Comparison of ENCODE assay signal across 9 cellular contexts in the genomic region with DNA sequence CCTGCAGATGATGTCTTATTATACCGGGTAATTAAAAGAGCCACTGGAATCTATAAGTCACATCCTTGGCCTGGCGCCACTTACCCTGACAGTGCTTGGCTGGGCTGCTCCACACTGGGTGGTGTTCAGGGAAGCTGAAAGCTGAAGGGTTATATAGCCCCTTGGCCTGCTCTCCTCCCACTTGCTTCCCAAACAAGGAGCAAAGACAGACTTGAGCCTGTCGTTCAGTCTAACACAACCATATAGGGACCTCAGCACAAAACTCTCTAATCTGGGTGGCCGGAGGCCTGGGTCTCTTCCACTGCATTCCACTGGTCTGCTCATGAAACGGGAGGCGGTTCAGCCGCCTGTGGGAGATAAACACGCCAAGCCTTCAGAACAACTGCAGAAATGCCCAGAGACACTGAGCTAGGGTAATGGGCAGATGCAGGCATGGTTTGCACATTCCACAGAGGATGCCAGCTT. TPM values are rescaled to one million over a fixed set of nuclear protein-coding genes. Genes with fewer than 3 reads are reported as not detected.
A peak's percentile ranks its signal among the peaks of the same experiment; 100 is the strongest.
DNase-seq lines count a peak whose midpoint lies in the region; FAIRE-seq and TF ChIP-seq lines count a peak whose summit lies in the region.
"Had no signal": no experiment of that assay in that cellular context is flagged by ENCODE, and none has a peak within 500 bp of the region (broad histone marks: within the 10 kb centered on the region; RNA-seq: fewer than 3 reads in every experiment).

Gene ACTA2, minus strand, starts transcription at position 127 of the 465 bp plus-strand sequence. CDS start 3,843 bp downstream, outside the sequence.

- H3K36me3 ChIP-seq in kidney (ENCODE audit: control insufficient read depth in 1 of 2, insufficient read depth in 2 of 2, low read length in 2 of 2) (no peaks in the 10 kb centered on the region), smooth muscle cell (ENCODE audit: low read depth) (no peaks in the 10 kb centered on the region)

- H3K79me2 ChIP-seq in smooth muscle cell (ENCODE audit: low read depth), result peaks cover 41% of the 10 kb centered on the region

- DNase-seq in HFFc6 (peak; percentile 42), MCF 10A (ENCODE audit: unreplicated experiment) (no peak), kidney (peak; percentile 87), smooth muscle cell (lab: John Stamatoyannopoulos, UW; ENCODE audit: unreplicated experiment) (no peak), hypothalamus (lab: John Stamatoyannopoulos, UW) (no peak), T-helper 2 cell (no peak), kidney glomerular epithelial cell (lab: John Stamatoyannopoulos, UW) (no peak), GM12891 (ENCODE audit: insufficient read length, low spot score) (no peak)

- H3F3A ChIP-seq in smooth muscle cell (ENCODE audit: low read depth), result peaks cover 36% of the 10 kb centered on the region

- H3K9me3 ChIP-seq in kidney (ENCODE audit: control insufficient read depth in 1 of 2, low read length in 2 of 2) (no peaks in the 10 kb centered on the region), smooth muscle cell (replicated peaks; ENCODE audit: low read depth) (no peaks in the 10 kb centered on the region)

- H3K27ac Mint-ChIP-seq in HFFc6 (peak within 1 kb of the TSS; percentile 92), MCF 10A (ENCODE audit: low read depth, unreplicated experiment) (peak within 1 kb of the TSS; percentile 79)

- H3K27me3 Mint-ChIP-seq in HFFc6 (ENCODE audit: insufficient read depth) (no peaks in the 10 kb centered on the region), MCF 10A (ENCODE audit: insufficient read depth, unreplicated experiment) (no peaks in the 10 kb centered on the region)

- H3K9ac ChIP-seq in kidney (ENCODE audit: low read length in 2 of 2) (peak within 1 kb of the TSS in 1 of 2 donors; percentile 0), smooth muscle cell (ENCODE audit: low read depth) (no peak within 1 kb of the TSS)

- H3K9me3 Mint-ChIP-seq in HFFc6 (no peaks in the 10 kb centered on the region), MCF 10A (ENCODE audit: unreplicated experiment) (no peaks in the 10 kb centered on the region)

- CTCF ChIA-PET in MCF 10A (lab: Yijun Ruan, JAX), result no interaction called here

- H3K4me1 ChIP-seq in kidney (ENCODE audit: control insufficient read depth in 1 of 2, insufficient read depth in 1 of 2, low read depth in 1 of 2, low read length in 2 of 2) (no peaks in the 10 kb centered on the region), smooth muscle cell (ENCODE audit: low read depth) (peaks cover 54% of the 10 kb centered on the region)

- H3K4me3 ChIP-seq in kidney (ENCODE audit: low read length in 2 of 2) (peak within 1 kb of the TSS; percentile 29 to 58), smooth muscle cell (peak within 1 kb of the TSS; percentile 50)

- BruUV-seq in MCF 10A (replicated peaks; lab: Mats Ljungman, UMichigan), result no TSS peak

- peak within 1 kb of the TSS; percentile 95 for H3K4me2 ChIP-seq in smooth muscle cell

- H3K36me3 Mint-ChIP-seq in HFFc6 (ENCODE audit: low read depth) (no peaks in the 10 kb centered on the region; the same call in 1 of the 2 replicates), MCF 10A (ENCODE audit: insufficient read depth, unreplicated experiment) (no peaks in the 10 kb centered on the region)

- H3K4me3 Mint-ChIP-seq in HFFc6, result peak within 1 kb of the TSS; percentile 84
- peak within 1 kb of the TSS; percentile 4 for H3K4me3 Mint-ChIP-seq in MCF 10A (ENCODE audit: unreplicated experiment)

- peaks cover 43% of the 10 kb centered on the region for H4K20me1 ChIP-seq in smooth muscle cell (ENCODE audit: low read depth)

- intact Hi-C loops in MCF 10A (cut with micrococcal nuclease), result no loop called here
- intact Hi-C loops in kidney (cut with DNase I), result no loop called here

- POLR2A ChIA-PET in MCF 10A (lab: Yijun Ruan, JAX), result no interaction called here

- H3K4me1 Mint-ChIP-seq in HFFc6 (ENCODE audit: low read depth) (peaks cover 53% of the 10 kb centered on the region), MCF 10A (ENCODE audit: insufficient read depth, unreplicated experiment) (peaks cover 20% of the 10 kb centered on the region)

- no peaks in the 10 kb centered on the region for H3K27me3 ChIP-seq in smooth muscle cell (ENCODE audit: low read depth)

- TF ChIP-seq POLR2A in GM12891 (IDR thresholded peaks at IDR 0.05; ENCODE audit: low read depth, low read length), result no peak

- peak within 1 kb of the TSS; percentile 7 to 89 for H3K27ac ChIP-seq in kidney (ENCODE audit: low read depth in 2 of 2, low read length in 2 of 2)
- H3K27ac ChIP-seq in smooth muscle cell (ENCODE audit: low read depth), result peak within 1 kb of the TSS; percentile 84

- FAIRE-seq in kidney (lab: Jason Lieb, UNC) (no peak), GM12891 (lab: Jason Lieb, UNC) (no peak)
- FAIRE-seq: GM18507 had no signal

- H2AFZ ChIP-seq in smooth muscle cell (ENCODE audit: low read depth), result peak within 1 kb of the TSS; percentile 2

- WGBS in smooth muscle cell (ENCODE audit: low lambda C conversion rate), result 15% methylated on average over 8 of the region's 8 CpGs

- TF ChIP-seq CTCF in HFFc6 (IDR thresholded peaks at IDR 0.05), result no peak
- no peak for TF ChIP-seq CTCF in MCF 10A (IDR thresholded peaks at IDR 0.05; ENCODE audit: unreplicated experiment)
- TF ChIP-seq CTCF in kidney (IDR thresholded peaks at IDR 0.05; ENCODE audit: borderline replicate concordance, extremely low read depth, insufficient read depth), result no peak
- TF ChIP-seq CTCF in smooth muscle cell (IDR thresholded peaks at IDR 0.05; ENCODE audit: borderline replicate concordance, insufficient read depth, poor library complexity, severe bottlenecking), result no peak

TF ChIP-seq in GM12891, 5 proteins besides CTCF, POLR2A, EP300 and RAD21:
- TF ChIP-seq SPI1 (IDR thresholded peaks at IDR 0.05; ENCODE audit: low read depth, low read length), result no peak
- no peak for TF ChIP-seq POU2F2 (IDR thresholded peaks at IDR 0.05; ENCODE audit: low read depth, low read length)
- no peak for TF ChIP-seq PAX5 (IDR thresholded peaks at IDR 0.05; ENCODE audit: insufficient read depth, low read length, severe bottlenecking)
- no peak for TF ChIP-seq POLR2AphosphoS5 (IDR thresholded peaks at IDR 0.05; ENCODE audit: low read depth, low read length)
- no peak for TF ChIP-seq TAF1 (IDR thresholded peaks at IDR 0.05; ENCODE audit: low read depth, low read length)

RNA-seq across cellular contexts. Expression of gene ACTA2, which starts in this region (rescaled TPM):
- 100 to 1,000 TPM; 112 to 178 (median 164) TPM for total RNA-seq in HFFc6 (2021; fragmentation: NEBNext Ultra II Directional; extraction: Animal tissue kit (Norgen Biotek cat#: 25700))
- 25.4 and 25.6 TPM in 2 replicates for total RNA-seq in MCF 10A (2022)
- total RNA-seq in kidney, result 471 TPM
- polyA plus RNA-seq in kidney (ENCODE audit: insufficient read depth, low read depth, low replicate concordance), result 378 TPM
- total RNA-seq in smooth muscle cell, result 2,305 and 2,362 TPM in 2 replicates
- 3,088 and 4,814 TPM in 2 replicates for polyA plus RNA-seq in smooth muscle cell
- 60.5 TPM for polyA plus RNA-seq in GM12891 (2012; ENCODE audit: low read depth, missing spikeins)

Comparison
In these comparisons a context has a peak if more than half of its experiments do, and no peak if none do; other contexts are left out.
1. DNase-seq: peak in HFFc6 (single experiment) and kidney (single experiment); none in MCF 10A (single experiment), smooth muscle cell (single experiment), hypothalamus (0 of 51), T-helper 2 cell (0 of 5), kidney glomerular epithelial cell (single experiment) and GM12891 (single experiment).